ENCODE assay signal across 22 cellular contexts in genomic region chr18:68418881-68419280, GRCh38.
DNase-seq lines count a peak whose midpoint lies in the region; ATAC-seq, FAIRE-seq and TF ChIP-seq lines count a peak whose summit lies in the region.
"Had no signal": no experiment of that assay in that cellular context is flagged by ENCODE, and none has a peak within 500 bp of the region (broad histone marks: within the 10 kb centered on the region; RNA-seq: fewer than 3 reads in every experiment).

No MANE protein-coding gene starts in this region.

- peak overlapping the region; percentile 61 for H2BK5ac ChIP-seq in IMR-90 (ENCODE audit: low read depth, low read length, poor library complexity, severe bottlenecking)

- peak overlapping the region; percentile 62; the same call in 1 of the 2 replicates for H2BK120ac ChIP-seq in IMR-90 (ENCODE audit: low read depth, low read length)

- H3K36me3 ChIP-seq in IMR-90 (ENCODE audit: control insufficient read depth, insufficient read depth, low read length) = no peaks in the 10 kb centered on the region
- no peaks in the 10 kb centered on the region for H3K36me3 ChIP-seq in astrocyte (ENCODE audit: insufficient read depth, low read length)
- H3K36me3 ChIP-seq in osteoblast (ENCODE audit: insufficient read depth, low read length) = no peaks in the 10 kb centered on the region
- H3K36me3 ChIP-seq in H7 (replicated peaks; ENCODE audit: control insufficient read depth, insufficient read depth, low read length) = no peaks in the 10 kb centered on the region
- H3K36me3 ChIP-seq: heart left ventricle, left ventricle myocardium inferior, prostate gland had no signal

- no peak overlapping the region for H2AK9ac ChIP-seq in IMR-90 (replicated peaks; ENCODE audit: low read depth, low read length, poor library complexity)

- peaks cover 2% of the 10 kb centered on the region for H3K9me3 ChIP-seq in IMR-90 (ENCODE audit: control insufficient read depth, insufficient read depth, low read length)
- H3K9me3 ChIP-seq in astrocyte (ENCODE audit: insufficient read depth, low read depth, low read length) = no peaks in the 10 kb centered on the region
- peaks cover 1% of the 10 kb centered on the region for H3K9me3 ChIP-seq in osteoblast (ENCODE audit: low read depth, low read length)
- H3K9me3 ChIP-seq: prostate gland had no signal

- FAIRE-seq in astrocyte (lab: Jason Lieb, UNC) = peak; percentile 83
- FAIRE-seq: G401.6 had no signal

- H2AK5ac ChIP-seq in IMR-90 (ENCODE audit: low read depth, low read length) = no peak overlapping the region

- no TSS peak for BruUV-seq in IMR-90 (replicated peaks; lab: Mats Ljungman, UMichigan)

- H3K4me1 Mint-ChIP-seq in astrocyte (ENCODE audit: low read depth, unreplicated experiment) = peaks cover 24% of the 10 kb centered on the region
- H3K4me1 Mint-ChIP-seq: stimulated activated memory B cell treated with anti-CD40 and anti-IgM and Interleukin-4, amounts not matched to agents 10 μg/mL and 1 μg/mL and 100 μg/mL, for 72 hours had no signal

- dilution Hi-C loops in IMR-90 (cut with HindIII; ENCODE audit: low sequenced_read_pairs, unreplicated experiment) = no loop called here

- H4K20me1 ChIP-seq in IMR-90 (ENCODE audit: insufficient read depth, low read length) (no peaks in the 10 kb centered on the region), astrocyte (ENCODE audit: insufficient read depth, low read length) (no peaks in the 10 kb centered on the region), osteoblast (ENCODE audit: insufficient read depth, low read length) (no peaks in the 10 kb centered on the region)

- H3K79me2 ChIP-seq in astrocyte (ENCODE audit: insufficient read depth, low read length) = no peaks in the 10 kb centered on the region
- no peaks in the 10 kb centered on the region for H3K79me2 ChIP-seq in osteoblast (ENCODE audit: insufficient read depth, low read length)

- no peaks in the 10 kb centered on the region for H3K27me3 Mint-ChIP-seq in astrocyte (ENCODE audit: low read depth, unreplicated experiment)
- H3K27me3 Mint-ChIP-seq: CD4-positive, alpha-beta T cell; stimulated activated memory B cell treated with anti-CD40 and anti-IgM and Interleukin-4, amounts not matched to agents 10 μg/mL and 1 μg/mL and 100 μg/mL, for 72 hours had no signal

- H3K9me3 Mint-ChIP-seq in astrocyte (ENCODE audit: unreplicated experiment) = peaks cover 8% of the 10 kb centered on the region
- H3K9me3 Mint-ChIP-seq: CD4-positive, alpha-beta T cell; stimulated activated memory B cell treated with anti-CD40 and anti-IgM and Interleukin-4, amounts not matched to agents 10 μg/mL and 1 μg/mL and 100 μg/mL, for 72 hours had no signal

- no peak overlapping the region; the same call in 1 of the 2 replicates for H3K18ac ChIP-seq in IMR-90 (ENCODE audit: low read depth, low read length)

- WGBS in IMR-90 (ENCODE audit: extremely low coverage in 2 of 2, insufficient read length in 1 of 2), 2 experiments = 0% methylated on average over 1 of the region's 5 CpGs; no CpG with 5 or more reads in 1 of the 2 experiments

- H2BK20ac ChIP-seq in IMR-90 (ENCODE audit: low read depth, low read length) = no peak overlapping the region

- no peaks in the 10 kb centered on the region for H3K9me1 ChIP-seq in IMR-90 (ENCODE audit: insufficient read depth, low read length)

- no peak overlapping the region; the same call in 2 of the 3 replicates for H2BK15ac ChIP-seq in IMR-90 (ENCODE audit: low read depth, low read length)

- no peak overlapping the region for H3K4me2 ChIP-seq in IMR-90 (ENCODE audit: low read depth, low read length)
- peak overlapping the region; percentile 30 for H3K4me2 ChIP-seq in astrocyte (ENCODE audit: low read length)
- no peak overlapping the region for H3K4me2 ChIP-seq in osteoblast (ENCODE audit: insufficient read depth, low read length)

- TF ChIP-seq CTCF in IMR-90 (conservative IDR thresholded peaks at IDR 0.05; ENCODE audit: low read depth, low read length) = no peak
- no peak for TF ChIP-seq CTCF in astrocyte (IDR thresholded peaks at IDR 0.05; ENCODE audit: insufficient read depth, low read depth, low read length)
- no peak for TF ChIP-seq CTCF in fibroblast of villous mesenchyme (IDR thresholded peaks at IDR 0.05; ENCODE audit: insufficient read depth, low read depth, low read length)
- no peak for TF ChIP-seq CTCF in osteoblast (IDR thresholded peaks at IDR 0.05; ENCODE audit: extremely low read depth, low read depth, low read length)

- no peak overlapping the region for H3K23ac ChIP-seq in IMR-90 (ENCODE audit: low read depth, low read length)

- TF ChIP-seq POLR2A in IMR-90 (IDR thresholded peaks at IDR 0.05; ENCODE audit: low read depth, low read length) = no peak

- H3K4me1 ChIP-seq in IMR-90 (ENCODE audit: control insufficient read depth, insufficient read depth, low read length) (peaks cover 7% of the 10 kb centered on the region), astrocyte (ENCODE audit: insufficient read depth, low read length) (peaks cover 11% of the 10 kb centered on the region), osteoblast (ENCODE audit: insufficient read depth, low read length) (peaks cover 5% of the 10 kb centered on the region)
- H3K4me1 ChIP-seq: heart left ventricle, left ventricle myocardium inferior, prostate gland had no signal

- no peak overlapping the region for H3K4me3 ChIP-seq in IMR-90 (ENCODE audit: insufficient read depth, low read depth, low read length)
- no peak overlapping the region for H3K4me3 ChIP-seq in astrocyte (ENCODE audit: insufficient read depth, low read depth, low read length)
- H3K4me3 ChIP-seq in fibroblast of villous mesenchyme (ENCODE audit: low read depth, low read length) = no peak overlapping the region
- H3K4me3 ChIP-seq in osteoblast (ENCODE audit: insufficient read depth, low read length) = no peak overlapping the region
- H3K4me3 ChIP-seq in H7 (ENCODE audit: insufficient read depth, low read depth, low read length) = no peak overlapping the region
- H3K4me3 ChIP-seq: heart left ventricle, left ventricle myocardium inferior, prostate gland had no signal

- H3K27me3 ChIP-seq in IMR-90 (ENCODE audit: control insufficient read depth, insufficient read depth, low read length) (no peaks in the 10 kb centered on the region), astrocyte (ENCODE audit: insufficient read depth, low read length) (no peaks in the 10 kb centered on the region), osteoblast (ENCODE audit: insufficient read depth, low read length) (no peaks in the 10 kb centered on the region), H7 (ENCODE audit: control insufficient read depth, insufficient read depth, low read length) (no peaks in the 10 kb centered on the region)
- H3K27me3 ChIP-seq: heart left ventricle had no signal

- H4K5ac ChIP-seq in IMR-90 (ENCODE audit: low read depth, low read length) = no peak overlapping the region

- no peak for TF ChIP-seq RAD21 in IMR-90 (IDR thresholded peaks at IDR 0.05; ENCODE audit: low read length)

- CTCF ChIA-PET in IMR-90 (lab: Yijun Ruan, JAX) = no interaction called here
- CTCF ChIA-PET in HEK293T (lab: Yijun Ruan, JAX) = no interaction called here

- POLR2A ChIA-PET in IMR-90 (lab: Charles Lee; ENCODE audit: unreplicated experiment) = no interaction called here
- POLR2A ChIA-PET in HEK293T (lab: Yijun Ruan, JAX) = no interaction called here

- H2AFZ ChIP-seq in IMR-90 (replicated peaks; ENCODE audit: low read length, poor library complexity) (no peak overlapping the region), astrocyte (ENCODE audit: low read depth, low read length) (no peak overlapping the region), osteoblast (ENCODE audit: low read length) (no peak overlapping the region)

- no peak overlapping the region for H3K56ac ChIP-seq in IMR-90 (ENCODE audit: extremely low read depth, insufficient read depth, low read length)

- no peak overlapping the region for H4K91ac ChIP-seq in IMR-90 (ENCODE audit: insufficient read depth, low read depth, low read length)

- in situ Hi-C loops in IMR-90 (cut with MboI; ENCODE audit: low sequenced_read_pairs) = no loop called here

- H3K79me1 ChIP-seq in IMR-90 (ENCODE audit: low read depth in 1 of 2, low read length in 2 of 2) = no peaks in the 10 kb centered on the region

- peak overlapping the region; percentile 73 for H3K27ac Mint-ChIP-seq in astrocyte (ENCODE audit: unreplicated experiment)
- H3K27ac Mint-ChIP-seq: CD4-positive, alpha-beta T cell; stimulated activated memory B cell treated with anti-CD40 and anti-IgM and Interleukin-4, amounts not matched to agents 10 μg/mL and 1 μg/mL and 100 μg/mL, for 72 hours had no signal

- H3K4ac ChIP-seq in IMR-90 (ENCODE audit: low read depth, low read length) = no peak overlapping the region; the same call in 1 of the 2 replicates

- intact Hi-C loops in IMR-90 (cut with micrococcal nuclease) = no loop called here

- peak; percentile 84 for ATAC-seq in IMR-90 (ENCODE audit: low read depth)
- no peak for ATAC-seq in stimulated activated naive CD8-positive, alpha-beta T cell treated with anti-CD3 and anti-CD28 coated beads, Interleukin-15, Interleukin-2, amounts not matched to agents 100 U/mL and 50 U/mL, for 24 hours
- ATAC-seq: activated T-cell treated with anti-CD3 and anti-CD28 coated beads, Interleukin-2, amount 50 U/mL, for 4 hours; heart left ventricle; stimulated activated memory B cell treated with anti-CD40 and anti-IgM and Interleukin-4, amounts not matched to agents 10 μg/mL and 1 μg/mL and 100 μg/mL, for 72 hours had no signal

- 0 out of 4 replicates have a peak overlapping the region, but pooled peaks of 1 of the 2 experiments have one; percentile 14 for H4K8ac ChIP-seq in IMR-90 (ENCODE audit: low read depth in 2 of 2, low read length in 2 of 2)

- 0 out of 2 replicates have a peak overlapping the region, but pooled peaks have one; percentile 21 for H3K14ac ChIP-seq in IMR-90 (replicated peaks; ENCODE audit: low read depth, low read length)

- H3K9ac ChIP-seq in IMR-90 (ENCODE audit: low read depth, low read length) (no peak overlapping the region), astrocyte (ENCODE audit: low read length) (no peak overlapping the region)

- no peaks in the 10 kb centered on the region for H3K36me3 Mint-ChIP-seq in astrocyte (ENCODE audit: low read depth, unreplicated experiment)
- H3K36me3 Mint-ChIP-seq: stimulated activated memory B cell treated with anti-CD40 and anti-IgM and Interleukin-4, amounts not matched to agents 10 μg/mL and 1 μg/mL and 100 μg/mL, for 72 hours had no signal

- H3K27ac ChIP-seq in IMR-90 (ENCODE audit: insufficient read depth, low read length) (peak overlapping the region; percentile 5; the same call in 1 of the 2 replicates), astrocyte (ENCODE audit: low read depth, low read length) (no peak overlapping the region), osteoblast (ENCODE audit: low read depth, low read length) (no peak overlapping the region)
- H3K27ac ChIP-seq: heart left ventricle, left ventricle myocardium inferior, prostate gland had no signal

- peak; percentile 93 for DNase-seq in IMR-90
- DNase-seq in astrocyte (ENCODE audit: low read depth) = peak; percentile 79
- DNase-seq in fibroblast of villous mesenchyme (ENCODE audit: low read depth) = peak; percentile 80
- peak; percentile 10 for DNase-seq in osteoblast (ENCODE audit: insufficient read length, low spot score, missing footprints)
- no peak for DNase-seq in HEK293T (ENCODE audit: extremely low spot score)
- no peak for DNase-seq in H7
- DNase-seq in stimulated activated naive CD8-positive, alpha-beta T cell treated with anti-CD3 and anti-CD28 coated beads, Interleukin-15, Interleukin-2, amounts not matched to agents 100 U/mL and 50 U/mL, for 24 hours = no peak
- DNase-seq: activated CD4-positive, CD25-positive, alpha-beta regulatory T cell treated with anti-CD3 and anti-CD28 coated beads, Interleukin-2, amount 50 U/mL, for 72 hours; activated naive CD4-positive, alpha-beta T cell; activated T-cell treated with anti-CD3 and anti-CD28 coated beads, Interleukin-2, amount 50 U/mL, for 4 hours; amniotic stem cell; CD4-positive, alpha-beta T cell; heart left ventricle; left ventricle myocardium inferior; NCI-H1694 treated with DMSO at 0.1 percent for 48 hours; NCI-H82; OCI-M1; SHP77 had no signal

- no peak overlapping the region for H3K4me3 Mint-ChIP-seq in astrocyte (ENCODE audit: unreplicated experiment)
- H3K4me3 Mint-ChIP-seq: activated T-cell treated with anti-CD3 and anti-CD28 coated beads, Interleukin-2, amount 50 U/mL, for 4 hours; CD4-positive, alpha-beta T cell; neural crest cell; stimulated activated memory B cell treated with anti-CD40 and anti-IgM and Interleukin-4, amounts not matched to agents 10 μg/mL and 1 μg/mL and 100 μg/mL, for 72 hours had no signal

Comparison
In these comparisons a context has a peak if more than half of its experiments do, and no peak if none do; other contexts are left out.
1. DNase-seq: peak in IMR-90 (single experiment), astrocyte (single experiment), fibroblast of villous mesenchyme (single experiment) and osteoblast (single experiment); none in HEK293T (single experiment), H7 (single experiment) and stimulated activated naive CD8-positive, alpha-beta T cell treated with anti-CD3 and anti-CD28 coated beads, Interleukin-15, Interleukin-2, amounts not matched to agents 100 U/mL and 50 U/mL, for 24 hours (single experiment).